In the genomic region with DNA sequence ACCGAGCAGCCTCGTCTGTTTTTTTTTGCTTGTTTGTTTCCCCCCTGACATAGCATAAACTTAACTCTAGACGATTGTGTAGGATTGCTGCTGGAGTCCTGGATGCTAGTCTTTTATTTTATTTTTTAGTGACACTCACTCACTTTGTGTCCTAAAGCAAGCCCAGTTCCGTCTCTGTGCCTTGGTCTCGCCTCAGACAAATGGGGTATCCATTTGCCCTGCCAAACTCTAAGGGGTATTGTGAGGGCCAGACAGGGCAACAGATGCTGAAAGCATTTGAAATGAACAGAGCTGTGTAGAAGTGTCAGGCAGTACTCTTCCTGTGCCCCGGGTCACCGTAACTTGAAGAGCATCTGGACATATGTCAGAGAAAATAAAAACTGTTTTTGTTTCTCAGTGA, we compare ENCODE assay signal across 18 cellular contexts. TPM values are rescaled to one million over a fixed set of nuclear protein-coding genes. Genes with fewer than 3 reads are reported as not detected.
DNase-seq lines count a peak whose midpoint lies in the region; ATAC-seq, FAIRE-seq and TF ChIP-seq lines count a peak whose summit lies in the region.
"Had no signal": no experiment of that assay in that cellular context is flagged by ENCODE, and none has a peak within 500 bp of the region (broad histone marks: within the 10 kb centered on the region; RNA-seq: fewer than 3 reads in every experiment).

No MANE protein-coding gene starts in this region.

- no peaks in the 10 kb centered on the region for H3K27me3 ChIP-seq in IMR-90 (ENCODE audit: control insufficient read depth, insufficient read depth, low read length)
- H3K27me3 ChIP-seq in astrocyte (ENCODE audit: insufficient read depth, low read length): no peaks in the 10 kb centered on the region
- H3K27me3 ChIP-seq in lower lobe of right lung (ENCODE audit: low read depth): no peaks in the 10 kb centered on the region
- H3K27me3 ChIP-seq in transverse colon: no peaks in the 10 kb centered on the region

- peak overlapping the region; percentile 88 for H3K23ac ChIP-seq in IMR-90 (ENCODE audit: low read depth, low read length)

- ATAC-seq in IMR-90 (ENCODE audit: low read depth) (no peak), lower lobe of right lung (no peak), HG03354 (IDR thresholded peaks at IDR 0.05; ENCODE audit: poor library complexity, severe bottlenecking, unreplicated experiment) (no peak)

- H3K9ac ChIP-seq in IMR-90 (ENCODE audit: low read depth, low read length) (no peak overlapping the region), astrocyte (ENCODE audit: low read length) (peak overlapping the region; percentile 84)

- H4K5ac ChIP-seq in IMR-90 (ENCODE audit: low read depth, low read length): peak overlapping the region; percentile 10; the same call in 1 of the 2 replicates

- TF ChIP-seq CTCF in IMR-90 (conservative IDR thresholded peaks at IDR 0.05; ENCODE audit: low read depth, low read length) (no peak), astrocyte (IDR thresholded peaks at IDR 0.05; ENCODE audit: insufficient read depth, low read depth, low read length) (no peak), lower lobe of right lung (IDR thresholded peaks at IDR 0.05) (no peak), transverse colon (IDR thresholded peaks at IDR 0.05) (no peak)

- no peak for TF ChIP-seq RAD21 in IMR-90 (IDR thresholded peaks at IDR 0.05; ENCODE audit: low read length)

- H3K4me1 Mint-ChIP-seq in astrocyte (ENCODE audit: low read depth, unreplicated experiment): peaks cover 30% of the 10 kb centered on the region
- H3K4me1 Mint-ChIP-seq: activated B cell treated with CpG ODN at 0.5 μM for 24 hours, IgD-negative memory B cell had no signal

- intact Hi-C loops in IMR-90 (cut with micrococcal nuclease) (loop anchor here (5.0 kb wide), 1 partner anchor 56 kb away; no protein-coding TSS in a partner anchor), lower lobe of right lung (cut with DNase I) (loop anchor here (10.0 kb wide), 1 partner anchor 242 kb away; no protein-coding TSS in a partner anchor), transverse colon (cut with DNase I; ENCODE audit: low total_unique reads) (loop anchor here (5.0 kb wide), 1 partner anchor 111 kb away; no protein-coding TSS in a partner anchor)

- CTCF ChIA-PET in IMR-90 (lab: Yijun Ruan, JAX): no interaction called here

- peak overlapping the region; percentile 40 for H3K18ac ChIP-seq in IMR-90 (ENCODE audit: low read depth, low read length)

- DNase-seq in IMR-90 (no peak), astrocyte (ENCODE audit: low read depth) (no peak), lower lobe of right lung (no peak), transverse colon (no peak), CD1c-positive myeloid dendritic cell (ENCODE audit: extremely low spot score) (no peak), NCI-H1105 treated with DMSO at 0.1 percent for 48 hours (lab: John Stamatoyannopoulos, UW) (no peak)
- DNase-seq: activated B cell treated with CpG ODN at 0.5 μM for 24 hours; activated gamma-delta T cell; cortex of kidney; DMS79 treated with DMSO at 0.1 percent for 48 hours; NCI-H2171 treated with DMSO at 0.1 percent for 48 hours; stimulated activated CD4-positive, alpha-beta T cell treated with anti-CD3 and anti-CD28 coated beads, Interleukin-4, amount 100 ng/mL, for 1 hour; substantia nigra had no signal

- H2BK15ac ChIP-seq in IMR-90 (ENCODE audit: low read depth, low read length): peak overlapping the region; percentile 97

- H3K4me1 ChIP-seq in IMR-90 (ENCODE audit: control insufficient read depth, insufficient read depth, low read length) (peaks cover 22% of the 10 kb centered on the region), astrocyte (ENCODE audit: insufficient read depth, low read length) (peaks cover 44% of the 10 kb centered on the region), lower lobe of right lung (peaks cover 27% of the 10 kb centered on the region), transverse colon (peaks cover 0 to 15% (median 9%) of the 10 kb centered on the region in 4 donors)

- H3K27me3 Mint-ChIP-seq in astrocyte (ENCODE audit: low read depth, unreplicated experiment): no peaks in the 10 kb centered on the region

- peak overlapping the region; percentile 100 for H2BK20ac ChIP-seq in IMR-90 (ENCODE audit: low read depth, low read length)

- no peaks in the 10 kb centered on the region for H3K9me3 Mint-ChIP-seq in astrocyte (ENCODE audit: unreplicated experiment)
- H3K9me3 Mint-ChIP-seq: activated B cell treated with CpG ODN at 0.5 μM for 24 hours; T-helper 1 cell treated with Interleukin-12 subunit alpha and Interleukin-12 subunit beta and Interleukin-4 antibody, amounts not matched to agents 30 μg/mL and 1 μg/mL, for 36 hours had no signal

- H3K56ac ChIP-seq in IMR-90 (ENCODE audit: extremely low read depth, insufficient read depth, low read length): peak overlapping the region; percentile 78

- H3K9me1 ChIP-seq in IMR-90 (ENCODE audit: insufficient read depth, low read length): peaks cover 26% of the 10 kb centered on the region

- H4K91ac ChIP-seq in IMR-90 (ENCODE audit: insufficient read depth, low read depth, low read length): peak overlapping the region; percentile 98

- TF ChIP-seq POLR2A in IMR-90 (IDR thresholded peaks at IDR 0.05; ENCODE audit: low read depth, low read length) (no peak), transverse colon (IDR thresholded peaks at IDR 0.05) (no peak)

- POLR2A ChIA-PET in IMR-90 (lab: Charles Lee; ENCODE audit: unreplicated experiment): no interaction called here

- dilution Hi-C loops in IMR-90 (cut with HindIII; ENCODE audit: low sequenced_read_pairs, unreplicated experiment): no loop called here

- H3K4me2 ChIP-seq in IMR-90 (ENCODE audit: low read depth, low read length): no peak overlapping the region
- no peak overlapping the region for H3K4me2 ChIP-seq in astrocyte (ENCODE audit: low read length)

- peak overlapping the region; percentile 82 to 87 for H4K8ac ChIP-seq in IMR-90 (ENCODE audit: low read depth in 2 of 2, low read length in 2 of 2)

- no peaks in the 10 kb centered on the region for H3K79me2 ChIP-seq in astrocyte (ENCODE audit: insufficient read depth, low read length)

- in situ Hi-C loops in IMR-90 (cut with MboI; ENCODE audit: low sequenced_read_pairs) (loop anchor here (10.0 to 25.0 kb wide), 2 partner anchors 108 to 1006 kb away; no protein-coding TSS in a partner anchor), transverse colon (cut with MboI; ENCODE audit: low pct_ligation_motif_present in 1 of 4, low pct_unique_long_range_greater_than_20kb in 1 of 4, low sequenced_read_pairs in 3 of 4) (loop anchor here in 3 of 4 donors (10.0 to 25.0 kb wide), 4 partner anchors 106 to 248 kb away; no protein-coding TSS in a partner anchor)

- no peaks in the 10 kb centered on the region for H3K9me3 ChIP-seq in IMR-90 (ENCODE audit: control insufficient read depth, insufficient read depth, low read length)
- H3K9me3 ChIP-seq in astrocyte (ENCODE audit: insufficient read depth, low read depth, low read length): no peaks in the 10 kb centered on the region
- no peaks in the 10 kb centered on the region for H3K9me3 ChIP-seq in lower lobe of right lung
- H3K9me3 ChIP-seq in transverse colon: no peaks in the 10 kb centered on the region

- H2AK5ac ChIP-seq in IMR-90 (ENCODE audit: low read depth, low read length): peak overlapping the region; percentile 99

- H2AK9ac ChIP-seq in IMR-90 (replicated peaks; ENCODE audit: low read depth, low read length, poor library complexity): peak overlapping the region; percentile 10

- FAIRE-seq in astrocyte (lab: Jason Lieb, UNC): no peak
- FAIRE-seq: GM19239 had no signal

- BruUV-seq in IMR-90 (replicated peaks; lab: Mats Ljungman, UMichigan): no TSS peak

- H3K36me3 ChIP-seq in IMR-90 (ENCODE audit: control insufficient read depth, insufficient read depth, low read length) (no peaks in the 10 kb centered on the region), astrocyte (ENCODE audit: insufficient read depth, low read length) (no peaks in the 10 kb centered on the region), lower lobe of right lung (no peaks in the 10 kb centered on the region), transverse colon (no peaks in the 10 kb centered on the region)

- WGBS in IMR-90 (ENCODE audit: extremely low coverage in 2 of 2, insufficient read length in 1 of 2), 2 experiments: no CpG with 5 or more reads among the region's 7 CpGs
- 80 to 84% methylated on average over 6 to 7 of the region's 7 CpGs for WGBS in transverse colon (ENCODE audit: low coverage in 1 of 2), 2 donors

- H2BK120ac ChIP-seq in IMR-90 (ENCODE audit: low read depth, low read length): peak overlapping the region; percentile 99

- peak overlapping the region; percentile 95 for H3K4ac ChIP-seq in IMR-90 (ENCODE audit: low read depth, low read length)

- peak overlapping the region; percentile 98 for H3K27ac Mint-ChIP-seq in astrocyte (ENCODE audit: unreplicated experiment)
- H3K27ac Mint-ChIP-seq: activated B cell treated with CpG ODN at 0.5 μM for 24 hours; IgD-negative memory B cell; T-helper 1 cell treated with Interleukin-12 subunit alpha and Interleukin-12 subunit beta and Interleukin-4 antibody, amounts not matched to agents 30 μg/mL and 1 μg/mL, for 36 hours had no signal

- H3K4me3 ChIP-seq in IMR-90 (ENCODE audit: insufficient read depth, low read depth, low read length): no peak overlapping the region
- no peak overlapping the region for H3K4me3 ChIP-seq in astrocyte (ENCODE audit: insufficient read depth, low read depth, low read length)
- H3K4me3 ChIP-seq in lower lobe of right lung: no peak overlapping the region
- H3K4me3 ChIP-seq in transverse colon: no peak overlapping the region

- no peak overlapping the region for H2AFZ ChIP-seq in IMR-90 (replicated peaks; ENCODE audit: low read length, poor library complexity)
- no peak overlapping the region for H2AFZ ChIP-seq in astrocyte (ENCODE audit: low read depth, low read length)

- H3K79me1 ChIP-seq in IMR-90 (ENCODE audit: low read depth in 1 of 2, low read length in 2 of 2): peaks cover 11 to 33% of the 10 kb centered on the region in 2 experiments; a peak in 3 of 4 replicates

- no peak overlapping the region for H3K4me3 Mint-ChIP-seq in astrocyte (ENCODE audit: unreplicated experiment)
- H3K4me3 Mint-ChIP-seq: activated B cell treated with CpG ODN at 0.5 μM for 24 hours; CD14-positive monocyte; IgD-negative memory B cell; T-helper 1 cell treated with Interleukin-12 subunit alpha and Interleukin-12 subunit beta and Interleukin-4 antibody, amounts not matched to agents 30 μg/mL and 1 μg/mL, for 36 hours had no signal

- no peak for TF ChIP-seq EP300 in transverse colon (IDR thresholded peaks at IDR 0.05; ENCODE audit: low read depth)

- no peaks in the 10 kb centered on the region for H3K36me3 Mint-ChIP-seq in astrocyte (ENCODE audit: low read depth, unreplicated experiment)
- H3K36me3 Mint-ChIP-seq: IgD-negative memory B cell had no signal

- peak overlapping the region; percentile 96 for H3K14ac ChIP-seq in IMR-90 (replicated peaks; ENCODE audit: low read depth, low read length)

- H3K27ac ChIP-seq in IMR-90 (ENCODE audit: insufficient read depth, low read length) (peak overlapping the region; percentile 65), astrocyte (ENCODE audit: low read depth, low read length) (peak overlapping the region; percentile 93), lower lobe of right lung (peak overlapping the region; percentile 69), transverse colon (peak overlapping the region in 3 of 4 donors; percentile 37 to 66 (median 42))

- H2BK5ac ChIP-seq in IMR-90 (ENCODE audit: low read depth, low read length, poor library complexity, severe bottlenecking): peak overlapping the region; percentile 96

- H4K20me1 ChIP-seq in IMR-90 (ENCODE audit: insufficient read depth, low read length): no peaks in the 10 kb centered on the region; the same call in 1 of the 2 replicates
- H4K20me1 ChIP-seq in astrocyte (ENCODE audit: insufficient read depth, low read length): no peaks in the 10 kb centered on the region

RNA-seq across cellular contexts. Expression of gene DKK3, which starts 34.8 kb away (rescaled TPM):
- total RNA-seq in IMR-90 (2012; rRNA removed): 348 and 453 TPM in 2 replicates
- 838 and 964 TPM in 2 replicates for polyA plus RNA-seq in IMR-90 (2012; rRNA removed)
- polyA plus RNA-seq in IMR-90 (2012; cell fraction: cytosol; rRNA removed): 812 and 1,206 TPM in 2 replicates
- 383 and 412 TPM in 2 replicates for polyA plus RNA-seq in IMR-90 (2012; cell fraction: nucleus; rRNA removed; ENCODE audit: low replicate concordance)
- 307 and 328 TPM in 2 replicates for total RNA-seq in astrocyte
- 111 TPM for total RNA-seq in lower lobe of right lung
- 100 to 1,000 TPM in 1 of 4 donors, 10 to 100 TPM in 3; 27.2 to 181 (median 40.1) TPM for total RNA-seq in transverse colon
- total RNA-seq: activated B cell treated with CpG ODN at 0.5 μM for 24 hours had no signal
- polyA plus RNA-seq: CD14-positive monocyte, IgD-negative memory B cell had no signal

Comparison
In these comparisons a context has a peak if more than half of its experiments do, and no peak if none do; other contexts are left out.
1. H3K27ac ChIP-seq: peak in every context shown above with its lines; median percentile 93 in astrocyte; 69 in lower lobe of right lung; 65 in IMR-90; 42 in transverse colon.